14 cellular contexts compared by ENCODE assay signal in the genomic region with DNA sequence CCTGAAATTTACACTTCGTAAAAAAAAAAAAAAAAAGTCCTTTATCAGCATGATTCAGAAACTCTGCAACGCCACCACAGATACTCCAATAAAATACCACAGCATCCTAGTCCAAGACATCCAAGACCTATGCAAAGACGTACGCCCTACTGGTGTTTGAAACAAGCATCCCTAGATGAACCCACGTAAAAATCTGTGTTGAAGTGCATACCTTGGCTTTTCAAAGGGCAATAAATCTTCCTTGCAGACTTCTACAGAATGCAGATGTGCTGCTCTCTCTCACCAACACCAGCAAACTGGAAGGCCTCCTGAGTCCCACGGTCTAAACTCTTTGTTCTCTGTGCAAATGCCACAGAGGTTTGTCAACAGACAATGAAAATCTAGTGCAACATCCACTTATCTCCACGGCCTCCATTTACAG. TPM values are rescaled to one million over a fixed set of nuclear protein-coding genes. Genes with fewer than 3 reads are reported as not detected.
A peak's percentile ranks its signal among the peaks of the same experiment; 100 is the strongest.
DNase-seq lines count a peak whose midpoint lies in the region; ATAC-seq, FAIRE-seq and TF ChIP-seq lines count a peak whose summit lies in the region.
"Had no signal": no experiment of that assay in that cellular context is flagged by ENCODE, and none has a peak within 500 bp of the region (broad histone marks: within the 10 kb centered on the region; RNA-seq: fewer than 3 reads in every experiment).

No MANE protein-coding gene starts in this region.

- no peak for TF ChIP-seq RAD21 in GM12878 (IDR thresholded peaks at IDR 0.05; ENCODE audit: insufficient read depth, low read depth, low read length)

- RAD21 ChIA-PET in GM12878 (lab: Charles Lee; ENCODE audit: unreplicated experiment): no interaction called here

- H3K9ac ChIP-seq in HUES6 (ENCODE audit: low read length) (no peak overlapping the region), GM12878 (ENCODE audit: control insufficient read depth, insufficient read depth, low read length) (no peak overlapping the region)

- SMC1A ChIA-PET in GM12878 (lab: Charles Lee; ENCODE audit: uncharacterized antibody, unreplicated experiment): no interaction called here

- no peak overlapping the region for H3K4me3 ChIP-seq in HUES6 (ENCODE audit: low read depth, low read length)
- H3K4me3 ChIP-seq in GM12878: no peak overlapping the region
- no peak overlapping the region for H3K4me3 ChIP-seq in mucosa of descending colon
- no peak overlapping the region for H3K4me3 ChIP-seq in sigmoid colon
- H3K4me3 ChIP-seq: heart right ventricle, MG63 had no signal

- no peaks in the 10 kb centered on the region for H3K9me3 Mint-ChIP-seq in activated naive CD8-positive, alpha-beta T cell treated with anti-CD3 and anti-CD28 coated beads, Interleukin-2, amount 50 U/mL, for 24 hours
- H3K9me3 Mint-ChIP-seq: activated T-helper 17 cell treated with anti-CD3 and anti-CD28 coated beads, Interleukin-2, amount 50 U/mL, for 72 hours; dendritic cell treated with granulocyte-macrophage colony-stimulating factor and Interleukin-4, amounts not matched to agents 40 ng/mL and 50 ng/mL, for 4 days had no signal

- no peak overlapping the region for H3K4me3 Mint-ChIP-seq in activated naive CD8-positive, alpha-beta T cell treated with anti-CD3 and anti-CD28 coated beads, Interleukin-2, amount 50 U/mL, for 24 hours
- H3K4me3 Mint-ChIP-seq: activated T-helper 17 cell treated with anti-CD3 and anti-CD28 coated beads, Interleukin-2, amount 50 U/mL, for 72 hours; dendritic cell treated with granulocyte-macrophage colony-stimulating factor and Interleukin-4, amounts not matched to agents 40 ng/mL and 50 ng/mL, for 4 days had no signal

- CTCF ChIA-PET in GM12878 (lab: Yijun Ruan, JAX): no interaction called here

- H3K27ac Mint-ChIP-seq in activated naive CD8-positive, alpha-beta T cell treated with anti-CD3 and anti-CD28 coated beads, Interleukin-2, amount 50 U/mL, for 24 hours: no peak overlapping the region
- H3K27ac Mint-ChIP-seq: activated T-helper 17 cell treated with anti-CD3 and anti-CD28 coated beads, Interleukin-2, amount 50 U/mL, for 72 hours; dendritic cell treated with granulocyte-macrophage colony-stimulating factor and Interleukin-4, amounts not matched to agents 40 ng/mL and 50 ng/mL, for 4 days had no signal

- H3K79me2 ChIP-seq in GM12878 (ENCODE audit: control insufficient read depth, insufficient read depth, low read length): no peaks in the 10 kb centered on the region

- H3K4me1 ChIP-seq in HUES6 (ENCODE audit: control insufficient read depth, insufficient read depth, low read length) (peaks cover 70% of the 10 kb centered on the region), GM12878 (ENCODE audit: control insufficient read depth, insufficient read depth, low read length) (no peaks in the 10 kb centered on the region), mucosa of descending colon (ENCODE audit: low read depth) (peaks cover 40% of the 10 kb centered on the region), sigmoid colon (peaks cover 0 to 18% (median 16%) of the 10 kb centered on the region in 4 donors)

- H3K36me3 Mint-ChIP-seq in activated naive CD8-positive, alpha-beta T cell treated with anti-CD3 and anti-CD28 coated beads, Interleukin-2, amount 50 U/mL, for 24 hours (ENCODE audit: low read depth): no peaks in the 10 kb centered on the region

- H4K20me1 ChIP-seq in GM12878 (ENCODE audit: control insufficient read depth, insufficient read depth): no peaks in the 10 kb centered on the region

- 36% methylated on average over 7 of the region's 7 CpGs for WGBS in GM12878 (ENCODE audit: insufficient coverage, insufficient replicate concordance, low lambda C conversion rate, missing lambda C conversion rate)
- 15 to 43% methylated on average over 7 of the region's 7 CpGs for WGBS in sigmoid colon, 2 donors

- in situ Hi-C loops in Caki2 (cut with HindIII; ENCODE audit: low pct_unique_long_range_greater_than_20kb, low sequenced_read_pairs) (no loop called here), GM12878 (cut with MboI) (no loop called here)

- TF ChIP-seq POLR2A in GM12878 (IDR thresholded peaks at IDR 0.05; ENCODE audit: low read depth, low read length): no peak
- TF ChIP-seq POLR2A in sigmoid colon (IDR thresholded peaks at IDR 0.05): no peak

- H3K4me1 Mint-ChIP-seq in activated naive CD8-positive, alpha-beta T cell treated with anti-CD3 and anti-CD28 coated beads, Interleukin-2, amount 50 U/mL, for 24 hours: no peaks in the 10 kb centered on the region
- H3K4me1 Mint-ChIP-seq: activated T-helper 17 cell treated with anti-CD3 and anti-CD28 coated beads, Interleukin-2, amount 50 U/mL, for 72 hours had no signal

- intact Hi-C loops in GM12878 (cut with micrococcal nuclease; ENCODE audit: unreplicated experiment): no loop called here
- intact Hi-C loops in mucosa of descending colon (cut with DNase I, micrococcal nuclease): no loop called here
- intact Hi-C loops in sigmoid colon (cut with DNase I): no loop called here

- no TSS peak for BruUV-seq in GM12878 (replicated peaks; lab: Mats Ljungman, UMichigan)

- TF ChIP-seq EP300 in GM12878 (IDR thresholded peaks at IDR 0.05; ENCODE audit: borderline replicate concordance in 1 of 2, control insufficient read depth in 1 of 2, low read depth in 2 of 2, low read length in 2 of 2) (no peak), sigmoid colon (IDR thresholded peaks at IDR 0.05) (peak in 1 of 4 donors; percentile 61)

- POLR2A ChIA-PET in GM12878 (lab: Charles Lee): no interaction called here

- no peak for FAIRE-seq in GM12878 (lab: Jason Lieb, UNC)

- H3K27ac ChIP-seq in HUES6 (ENCODE audit: low read depth, low read length) (peak overlapping the region; percentile 6; the same call in 1 of the 2 replicates), GM12878 (ENCODE audit: control insufficient read depth, insufficient read depth) (no peak overlapping the region), sigmoid colon (peak overlapping the region in 2 of 4 donors; percentile 33 to 39)
- H3K27ac ChIP-seq: heart right ventricle had no signal

- TF ChIP-seq CTCF in GM12878 (IDR thresholded peaks at IDR 0.05 in 2 of 3, conservative IDR thresholded peaks at IDR 0.05 in 1 of 3; ENCODE audit: control insufficient read depth in 2 of 3, extremely low read depth in 1 of 3, insufficient read depth in 1 of 3, low read depth in 3 of 3, low read length in 3 of 3) (no peak), mucosa of descending colon (IDR thresholded peaks at IDR 0.05) (no peak), sigmoid colon (IDR thresholded peaks at IDR 0.05) (no peak)

- no peak overlapping the region for H2AFZ ChIP-seq in GM12878 (ENCODE audit: control insufficient read depth, low read depth, low read length)

- H3K9me3 ChIP-seq in HUES6 (ENCODE audit: control insufficient read depth, insufficient read depth, low read depth, low read length) (no peaks in the 10 kb centered on the region), GM12878 (replicated peaks; ENCODE audit: control insufficient read depth, insufficient read depth, low read length) (no peaks in the 10 kb centered on the region), mucosa of descending colon (no peaks in the 10 kb centered on the region), sigmoid colon (no peaks in the 10 kb centered on the region)
- H3K9me3 ChIP-seq: heart right ventricle, MG63 had no signal

- DNase-seq in Caki2 (ENCODE audit: low read depth): peak; percentile 86
- no peak for DNase-seq in GM12878 (ENCODE audit: low read depth, low spot score)
- no peak for DNase-seq in mucosa of descending colon
- DNase-seq in activated CD4-positive, alpha-beta T cell treated with anti-CD3 and anti-CD28 coated beads for 4 hours: no peak
- no peak for DNase-seq in T1000 (lab: John Stamatoyannopoulos, UW)
- no peak for DNase-seq in activated naive CD8-positive, alpha-beta T cell treated with anti-CD3 and anti-CD28 coated beads, Interleukin-2, amount 50 U/mL, for 24 hours
- DNase-seq in sigmoid colon: no peak
- DNase-seq: heart right ventricle, MG63, OCI-M1 had no signal

- H3K36me3 ChIP-seq in HUES6 (ENCODE audit: control insufficient read depth, insufficient read depth, low read length) (no peaks in the 10 kb centered on the region), GM12878 (ENCODE audit: control insufficient read depth in 2 of 2, insufficient read depth in 2 of 2, low read length in 1 of 2) (no peaks in the 10 kb centered on the region), mucosa of descending colon (ENCODE audit: low read depth) (no peaks in the 10 kb centered on the region), sigmoid colon (no peaks in the 10 kb centered on the region)
- H3K36me3 ChIP-seq: heart right ventricle had no signal

- ATAC-seq in GM12878 (peak; percentile 27; the same call in 2 of the 3 replicates), mucosa of descending colon (peak; percentile 17)
- ATAC-seq in activated naive CD8-positive, alpha-beta T cell treated with anti-CD3 and anti-CD28 coated beads, Interleukin-2, amount 50 U/mL, for 24 hours: no peak
- ATAC-seq: activated CD4-positive, CD25-positive, alpha-beta regulatory T cell treated with anti-CD3 and anti-CD28 coated beads, Interleukin-2, amount 50 U/mL, for 24 hours; activated T-helper 17 cell treated with anti-CD3 and anti-CD28 coated beads, Interleukin-2, amount 50 U/mL, for 72 hours; heart right ventricle had no signal

- no peak overlapping the region for H3K4me2 ChIP-seq in GM12878 (ENCODE audit: control insufficient read depth, insufficient read depth)

- H3K27me3 Mint-ChIP-seq in activated naive CD8-positive, alpha-beta T cell treated with anti-CD3 and anti-CD28 coated beads, Interleukin-2, amount 50 U/mL, for 24 hours: no peaks in the 10 kb centered on the region
- H3K27me3 Mint-ChIP-seq: activated T-helper 17 cell treated with anti-CD3 and anti-CD28 coated beads, Interleukin-2, amount 50 U/mL, for 72 hours had no signal

- H3K27me3 ChIP-seq in HUES6 (ENCODE audit: control insufficient read depth, insufficient read depth, low read length): no peaks in the 10 kb centered on the region
- no peaks in the 10 kb centered on the region for H3K27me3 ChIP-seq in GM12878 (replicated peaks in 1 of 2; ENCODE audit: control insufficient read depth in 2 of 2, insufficient read depth in 2 of 2, low read length in 1 of 2)
- no peaks in the 10 kb centered on the region for H3K27me3 ChIP-seq in sigmoid colon
- H3K27me3 ChIP-seq: MG63 had no signal

RNA-seq across cellular contexts. Expression of a gene that starts 38.8 kb away (rescaled TPM):
- total RNA-seq in Caki2 (2014; rRNA removed; shearing (Covaris generic); ENCODE audit: low replicate concordance): 27.8 and 44.0 TPM in 2 replicates
- total RNA-seq in GM12878 (2013; cell fraction: nucleolus; rRNA removed): 0.10 and 0.69 TPM in 2 replicates
- total RNA-seq in GM12878 (2014; rRNA removed) (0.11 and 0.17 TPM in 2 replicates), GM12878 (2014; rRNA removed; fragmentation: Illumina TruSeq; extraction: Trizol) (0.09 and 0.18 TPM in 2 replicates), GM12878 (2021) (0.58 and 0.77 TPM in 2 replicates), mucosa of descending colon (10 to 100 TPM; 29.4 to 87.8 (median 61.3) TPM), sigmoid colon (1 to 10 TPM; 3.9 to 8.3 (median 5.1) TPM)
- not detected for polyA plus RNA-seq in GM12878 (2011; ENCODE audit: low read depth)
- polyA plus RNA-seq in GM12878 (2011; rRNA removed) (0.26 and 0.66 TPM in 2 replicates), GM12878 (2014; fragmentation: Illumina TruSeq; extraction: Trizol) (0.14 and 0.16 TPM in 2 replicates), GM12878 (2014; fragmentation: Nextera tagmentation; extraction: Ambion mirVana) (under 1 TPM; 0.02 to 0.11 TPM), GM12878 (2014; rRNA removed) (0.03 and 0.22 TPM in 2 replicates), GM12878 (2016; fragmentation: Nextera tagmentation; extraction: Ambion mirVana) (under 1 TPM; 0.26 to 0.36 TPM), sigmoid colon (10 to 100 TPM; 13.2 to 20.3 (median 15.4) TPM)
- polyA plus RNA-seq in GM12878 (2011; cell fraction: cytosol; rRNA removed): 0.59 and 0.61 TPM in 2 replicates
- 0.61 and 0.66 TPM in 2 replicates for polyA plus RNA-seq in GM12878 (2011; cell fraction: nucleus; rRNA removed)
- polyA plus RNA-seq in GM12878 (2012): 0.03 TPM in 1 of 2 replicates, not detected in the other
- 0.52 and 2.1 TPM in 2 replicates for polyA minus RNA-seq in GM12878 (2011; rRNA and poly(A)+ RNA removed)
- polyA minus RNA-seq in GM12878 (2011; cell fraction: cytosol; rRNA and poly(A)+ RNA removed): 0.31 and 1.1 TPM in 2 replicates
- polyA minus RNA-seq in GM12878 (2011; cell fraction: nucleus; rRNA and poly(A)+ RNA removed): 0.85 and 1.1 TPM in 2 replicates
